ENCODE assay signal across 10 cellular contexts in the genomic region with DNA sequence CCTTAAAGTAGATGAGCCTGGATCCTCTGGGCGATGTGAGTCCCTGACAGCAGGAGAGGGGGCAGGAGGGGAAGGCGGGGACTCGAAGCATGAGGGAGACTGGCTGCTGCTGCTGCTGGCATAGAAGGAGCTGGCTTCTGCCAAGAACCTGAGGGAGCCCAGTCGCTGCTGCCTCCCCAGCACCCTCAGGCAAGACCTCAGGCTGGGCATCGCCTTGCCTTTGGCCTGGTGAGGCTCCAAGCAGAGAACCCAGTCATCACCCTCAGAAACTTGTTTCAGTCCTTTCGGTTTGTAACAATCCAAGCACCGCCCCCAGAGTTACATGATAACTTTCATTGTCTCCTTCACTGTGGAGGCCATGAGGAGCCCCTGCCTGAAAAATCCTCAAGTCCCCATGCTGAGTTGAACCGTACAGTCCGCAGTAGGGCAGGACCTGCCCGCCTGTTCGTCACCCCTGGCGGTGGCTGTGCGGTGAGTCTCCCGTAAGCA. TPM values are rescaled to one million over a fixed set of nuclear protein-coding genes. Genes with fewer than 3 reads are reported as not detected.
DNase-seq lines count a peak whose midpoint lies in the region; ATAC-seq and TF ChIP-seq lines count a peak whose summit lies in the region.
"Had no signal": no experiment of that assay in that cellular context is flagged by ENCODE, and none has a peak within 500 bp of the region (broad histone marks: within the 10 kb centered on the region; RNA-seq: fewer than 3 reads in every experiment).

No MANE protein-coding gene starts in this region.

- H3K36me3 Mint-ChIP-seq in nephron progenitor cell (ENCODE audit: low read depth) = peaks cover 20% of the 10 kb centered on the region

- TF ChIP-seq CTCF in epithelial cell of proximal tubule (conservative IDR thresholded peaks at IDR 0.05; ENCODE audit: low read depth, low read length) (no peak), nephron progenitor cell (IDR thresholded peaks at IDR 0.05) (no peak)

- peaks cover 28% of the 10 kb centered on the region for H3K9me3 Mint-ChIP-seq in nephron progenitor cell

- peak overlapping the region; percentile 40 for H3K4me3 ChIP-seq in epithelial cell of proximal tubule (ENCODE audit: low read depth, low read length)

- peak overlapping the region; percentile 45 for H3K4me3 Mint-ChIP-seq in nephron progenitor cell

- ATAC-seq in GM19467 (IDR thresholded peaks at IDR 0.05; ENCODE audit: unreplicated experiment) = no peak
- no peak for ATAC-seq in stimulated activated naive CD8-positive, alpha-beta T cell treated with anti-CD3 and anti-CD28 coated beads, Interleukin-15, Interleukin-2, amounts not matched to agents 100 U/mL and 50 U/mL, for 24 hours

- H3K4me1 Mint-ChIP-seq in nephron progenitor cell = peaks cover 55% of the 10 kb centered on the region

- peak; percentile 66 for DNase-seq in Ammon's horn (ENCODE audit: low spot score)
- peak; percentile 10 for DNase-seq in NCI-H2196 treated with DMSO at 0.1 percent for 48 hours (lab: John Stamatoyannopoulos, UW; ENCODE audit: unreplicated experiment)
- DNase-seq in epithelial cell of proximal tubule (ENCODE audit: low read depth) = no peak
- DNase-seq in nephron progenitor cell = no peak
- no peak for DNase-seq in inferior parietal cortex (ENCODE audit: extremely low spot score)
- no peak for DNase-seq in stimulated activated naive CD8-positive, alpha-beta T cell treated with anti-CD3 and anti-CD28 coated beads, Interleukin-15, Interleukin-2, amounts not matched to agents 100 U/mL and 50 U/mL, for 24 hours
- DNase-seq in NAMALWA (ENCODE audit: low spot score) = no peak
- DNase-seq: activated gamma-delta T cell, kidney glomerular epithelial cell had no signal

- H3K27ac Mint-ChIP-seq in nephron progenitor cell = no peak overlapping the region

- H3K27me3 Mint-ChIP-seq in nephron progenitor cell (ENCODE audit: low read depth, poor library complexity) = peaks cover 19% of the 10 kb centered on the region

RNA-seq across cellular contexts. Expression of a gene that starts 38.8 kb away (rescaled TPM):
- total RNA-seq in epithelial cell of proximal tubule = 10.4 and 12.4 TPM in 2 replicates

Comparison
In these comparisons a context has a peak if more than half of its experiments do, and no peak if none do; other contexts are left out.
1. DNase-seq: peak in Ammon's horn (single experiment) and NCI-H2196 treated with DMSO at 0.1 percent for 48 hours (single experiment); none in epithelial cell of proximal tubule (single experiment), nephron progenitor cell (single experiment), inferior parietal cortex (single experiment), stimulated activated naive CD8-positive, alpha-beta T cell treated with anti-CD3 and anti-CD28 coated beads, Interleukin-15, Interleukin-2, amounts not matched to agents 100 U/mL and 50 U/mL, for 24 hours (single experiment) and NAMALWA (single experiment).